8 cellular contexts compared by ENCODE assay signal in the genomic region with DNA sequence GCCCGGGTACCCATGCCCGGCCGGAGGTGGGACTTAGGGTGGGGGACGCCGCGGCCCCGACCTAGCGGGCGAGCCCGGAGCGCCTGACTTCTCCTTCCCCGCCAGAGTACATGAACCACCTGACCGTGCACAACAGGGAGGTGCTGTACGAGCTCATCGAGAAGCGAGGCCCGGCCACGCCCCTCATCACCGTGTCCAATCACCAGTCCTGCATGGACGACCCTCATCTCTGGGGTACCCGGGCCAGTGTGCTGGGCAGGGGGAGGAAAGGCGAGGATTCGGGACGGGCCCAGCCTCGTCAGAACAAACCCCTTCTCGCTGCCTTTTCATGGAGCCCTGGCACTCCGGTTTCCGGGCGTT. TPM values are rescaled to one million over a fixed set of nuclear protein-coding genes. Genes with fewer than 3 reads are reported as not detected.
DNase-seq lines count a peak whose midpoint lies in the region; ATAC-seq and TF ChIP-seq lines count a peak whose summit lies in the region.

No MANE protein-coding gene starts in this region.

- H3K4me3 Mint-ChIP-seq in activated CD4-positive, alpha-beta T cell treated with anti-CD3 and anti-CD28 coated beads, Interleukin-2, amount 10 ng/mL, durations not matched to agents 7 days and 5 days, result peak overlapping the region; percentile 79

- H3K4me1 Mint-ChIP-seq in activated CD4-positive, alpha-beta T cell treated with anti-CD3 and anti-CD28 coated beads, Interleukin-2, amount 10 ng/mL, durations not matched to agents 7 days and 5 days, result peaks cover 22% of the 10 kb centered on the region

- H3K27ac ChIP-seq in effector memory CD4-positive, alpha-beta T cell (ENCODE audit: insufficient read depth, low read length, poor library complexity, severe bottlenecking), result peak overlapping the region; percentile 70
- H3K27ac ChIP-seq in mesodermal cell (ENCODE audit: low read depth, low read length, severe bottlenecking), result no peak overlapping the region
- peak overlapping the region; percentile 56 for H3K27ac ChIP-seq in temporal lobe (ENCODE audit: low read depth, low read length)

- CTCF ChIA-PET in activated CD4-positive, alpha-beta T cell treated with anti-CD3 and anti-CD28 coated beads, Interleukin-2, amount 10 ng/mL, durations not matched to agents 7 days and 5 days (lab: Charles Lee), result interaction anchor here (0.9 to 1.8 kb wide), 3 partner anchors 12 to 17 kb away, joined by 4 to 6 read pairs (median 4); a partner anchor contains a TSS

- peaks cover 9% of the 10 kb centered on the region for H3K4me1 ChIP-seq in effector memory CD4-positive, alpha-beta T cell (ENCODE audit: control insufficient read depth, insufficient read depth, low read length, poor library complexity, severe bottlenecking)
- H3K4me1 ChIP-seq in mesodermal cell (ENCODE audit: control insufficient read depth, insufficient read depth, low read length, poor library complexity, severe bottlenecking), result peaks cover 8% of the 10 kb centered on the region

- DNase-seq in NCI-H1930 (lab: John Stamatoyannopoulos, UW), result peak; percentile 42 to 53
- peak; percentile 57 for DNase-seq in activated CD4-positive, alpha-beta T cell treated with anti-CD3 and anti-CD28 coated beads, Interleukin-2, amount 10 ng/mL, durations not matched to agents 7 days and 5 days
- DNase-seq in effector memory CD4-positive, alpha-beta T cell, result no peak

- H3K36me3 Mint-ChIP-seq in activated CD4-positive, alpha-beta T cell treated with anti-CD3 and anti-CD28 coated beads, Interleukin-2, amount 10 ng/mL, durations not matched to agents 7 days and 5 days (ENCODE audit: low read depth), result peaks cover 23% of the 10 kb centered on the region

- no peaks in the 10 kb centered on the region for H3K9me3 ChIP-seq in effector memory CD4-positive, alpha-beta T cell (ENCODE audit: control insufficient read depth, low read length)
- H3K9me3 ChIP-seq in mesodermal cell (ENCODE audit: control insufficient read depth, low read length), result no peaks in the 10 kb centered on the region

- H3K9me3 Mint-ChIP-seq in activated CD4-positive, alpha-beta T cell treated with anti-CD3 and anti-CD28 coated beads, Interleukin-2, amount 10 ng/mL, durations not matched to agents 7 days and 5 days, result no peaks in the 10 kb centered on the region

- no peak for TF ChIP-seq CTCF in GM12875 (IDR thresholded peaks at IDR 0.05; ENCODE audit: borderline replicate concordance, insufficient read depth, low read depth, low read length)

- no peaks in the 10 kb centered on the region for H3K27me3 Mint-ChIP-seq in activated CD4-positive, alpha-beta T cell treated with anti-CD3 and anti-CD28 coated beads, Interleukin-2, amount 10 ng/mL, durations not matched to agents 7 days and 5 days

- ATAC-seq in HG02678 (IDR thresholded peaks at IDR 0.05; ENCODE audit: unreplicated experiment) (peak; percentile 62), GM18873 (IDR thresholded peaks at IDR 0.05; ENCODE audit: low FRiP score, unreplicated experiment) (no peak)

- no peaks in the 10 kb centered on the region for H3K36me3 ChIP-seq in effector memory CD4-positive, alpha-beta T cell (ENCODE audit: control insufficient read depth, insufficient read depth, low read length)
- H3K36me3 ChIP-seq in mesodermal cell (ENCODE audit: control insufficient read depth, insufficient read depth, low read length), result peaks cover 6% of the 10 kb centered on the region

- no peaks in the 10 kb centered on the region for H3K27me3 ChIP-seq in effector memory CD4-positive, alpha-beta T cell (replicated peaks; ENCODE audit: control insufficient read depth, insufficient read depth, low read length, poor library complexity, severe bottlenecking)

- 0 to 35% methylated on average over 4 of the region's 29 CpGs for WGBS in mesodermal cell (ENCODE audit: insufficient coverage in 2 of 2), 2 experiments

- peak overlapping the region; percentile 82 for H3K4me3 ChIP-seq in GM12875 (ENCODE audit: low read depth, low read length)
- H3K4me3 ChIP-seq in effector memory CD4-positive, alpha-beta T cell (ENCODE audit: insufficient read depth, low read depth, low read length, poor library complexity, severe bottlenecking), result peak overlapping the region; percentile 62
- peak overlapping the region; percentile 57 for H3K4me3 ChIP-seq in mesodermal cell (ENCODE audit: extremely low read depth, insufficient read depth, low read length, poor library complexity, severe bottlenecking)

- POLR2A ChIA-PET in activated CD4-positive, alpha-beta T cell treated with anti-CD3 and anti-CD28 coated beads, Interleukin-2, amount 10 ng/mL, durations not matched to agents 7 days and 5 days (lab: Charles Lee), result interaction anchor here (1.0 to 1.2 kb wide), 2 partner anchors 14 to 78 kb away, joined by 4 read pairs; a partner anchor contains a TSS

- peak overlapping the region; percentile 92 for H3K27ac Mint-ChIP-seq in activated CD4-positive, alpha-beta T cell treated with anti-CD3 and anti-CD28 coated beads, Interleukin-2, amount 10 ng/mL, durations not matched to agents 7 days and 5 days

RNA-seq across cellular contexts. Expression of a gene that starts 0.6 kb away (rescaled TPM):
- 100 to 1,000 TPM in 1 of 2 experiments, 10 to 100 TPM in 1; 86.6 to 104 TPM for total RNA-seq in activated CD4-positive, alpha-beta T cell treated with anti-CD3 and anti-CD28 coated beads, Interleukin-2, amount 10 ng/mL, durations not matched to agents 7 days and 5 days
- polyA plus RNA-seq in mesodermal cell (2013, experiment 1 of 2), result 38.4 TPM
- 28.4 TPM for polyA plus RNA-seq in mesodermal cell (2013, experiment 2 of 2)
- total RNA-seq in temporal lobe, result 9.3 TPM

RNA-seq across cellular contexts. Expression of a gene that starts 2.9 kb away (rescaled TPM):
- total RNA-seq in activated CD4-positive, alpha-beta T cell treated with anti-CD3 and anti-CD28 coated beads, Interleukin-2, amount 10 ng/mL, durations not matched to agents 7 days and 5 days, result 10 to 100 TPM; 21.8 to 24.3 TPM
- 20.7 TPM for polyA plus RNA-seq in mesodermal cell (2013, experiment 1 of 2)
- 18.9 TPM for polyA plus RNA-seq in mesodermal cell (2013, experiment 2 of 2)
- total RNA-seq in temporal lobe, result 4.2 TPM

RNA-seq across cellular contexts. Expression of a gene that starts 13.8 kb away (rescaled TPM):
- total RNA-seq in activated CD4-positive, alpha-beta T cell treated with anti-CD3 and anti-CD28 coated beads, Interleukin-2, amount 10 ng/mL, durations not matched to agents 7 days and 5 days, result 1,000 to 10,000 TPM; 1,884 to 2,727 TPM
- polyA plus RNA-seq in mesodermal cell (2013, experiment 1 of 2), result 3,353 TPM
- polyA plus RNA-seq in mesodermal cell (2013, experiment 2 of 2), result 3,098 TPM
- total RNA-seq in temporal lobe, result 2,159 TPM

RNA-seq across cellular contexts. Expression of a gene that starts 16.5 kb away (rescaled TPM):
- 10 to 100 TPM; 46.1 to 46.9 TPM for total RNA-seq in activated CD4-positive, alpha-beta T cell treated with anti-CD3 and anti-CD28 coated beads, Interleukin-2, amount 10 ng/mL, durations not matched to agents 7 days and 5 days
- polyA plus RNA-seq in mesodermal cell (2013, experiment 1 of 2), result 141 TPM
- polyA plus RNA-seq in mesodermal cell (2013, experiment 2 of 2), result 121 TPM
- 41.8 TPM for total RNA-seq in temporal lobe

RNA-seq across cellular contexts. Expression of a gene that starts 25.0 kb away (rescaled TPM):
- 100 to 1,000 TPM; 118 to 123 TPM for total RNA-seq in activated CD4-positive, alpha-beta T cell treated with anti-CD3 and anti-CD28 coated beads, Interleukin-2, amount 10 ng/mL, durations not matched to agents 7 days and 5 days
- 185 TPM for polyA plus RNA-seq in mesodermal cell (2013, experiment 1 of 2)
- polyA plus RNA-seq in mesodermal cell (2013, experiment 2 of 2), result 155 TPM
- 284 TPM for total RNA-seq in temporal lobe

Comparison
In these comparisons a context has a peak if more than half of its experiments do, and no peak if none do; other contexts are left out.
1. DNase-seq: peak in NCI-H1930 (2 of 2) and activated CD4-positive, alpha-beta T cell treated with anti-CD3 and anti-CD28 coated beads, Interleukin-2, amount 10 ng/mL, durations not matched to agents 7 days and 5 days (single experiment); none in effector memory CD4-positive, alpha-beta T cell (0 of 3).
2. Peak in every context shown above with its lines, with median percentiles within 50 percentile points of each other: H3K4me3 ChIP-seq.